In the genomic region with DNA sequence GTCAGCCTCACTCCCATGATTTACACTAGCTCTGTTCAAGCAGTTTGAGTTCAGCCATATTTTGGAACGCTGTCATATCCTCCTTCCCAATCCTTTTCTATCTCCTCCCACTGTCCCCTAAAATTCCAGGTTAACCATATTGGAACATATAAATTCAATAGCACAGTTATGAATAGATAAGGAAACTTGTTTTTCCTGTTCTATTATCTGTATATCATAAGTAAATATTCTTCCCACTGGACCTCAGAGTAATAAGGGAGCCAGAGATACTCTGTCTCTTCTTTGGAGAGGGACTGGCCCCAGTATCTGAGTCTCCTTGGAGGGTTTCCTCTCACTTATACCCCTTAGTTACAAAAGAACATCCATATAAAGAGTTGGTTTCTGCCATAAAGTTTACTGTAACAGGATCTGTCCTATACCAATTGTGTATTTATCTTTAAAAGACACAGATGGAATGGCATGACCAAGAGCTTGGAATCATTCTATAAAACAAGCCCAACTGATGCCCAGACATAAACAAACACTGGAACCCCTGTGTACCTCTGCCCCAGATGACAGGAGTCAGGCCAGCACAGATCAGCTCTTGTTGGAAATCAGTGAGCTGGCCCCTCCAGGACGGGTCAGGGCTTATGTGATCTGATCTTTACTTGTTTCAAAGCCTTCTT, we compare ENCODE assay signal across 1 cellular context.
TF ChIP-seq lines count a peak whose summit lies in the region.

No MANE protein-coding gene starts in this region.

TF ChIP-seq in HCT116, 20 proteins besides CTCF, POLR2A, EP300 and RAD21:
- no peak for TF ChIP-seq EGR1 (IDR thresholded peaks at IDR 0.05; ENCODE audit: low read depth)
- no peak for TF ChIP-seq TCF7L2 (IDR thresholded peaks at IDR 0.05; ENCODE audit: borderline replicate concordance, extremely low read depth, insufficient read depth, insufficient read length)
- no peak for TF ChIP-seq ZNF274 (IDR thresholded peaks at IDR 0.05; ENCODE audit: low read depth, low read length)
- no peak for TF ChIP-seq FOSL1 (IDR thresholded peaks at IDR 0.05; ENCODE audit: low read depth)
- no peak for TF ChIP-seq POLR2AphosphoS5 (IDR thresholded peaks at IDR 0.05; ENCODE audit: low read depth, low read length)
- TF ChIP-seq SRF (IDR thresholded peaks at IDR 0.05; ENCODE audit: low read depth) = no peak
- no peak for TF ChIP-seq EZH2phosphoT487 (IDR thresholded peaks at IDR 0.05; ENCODE audit: borderline replicate concordance)
- no peak for TF ChIP-seq ELF1 (IDR thresholded peaks at IDR 0.05; ENCODE audit: borderline replicate concordance, low read depth)
- TF ChIP-seq EZH2 (IDR thresholded peaks at IDR 0.05) = no peak
- TF ChIP-seq SIN3A (IDR thresholded peaks at IDR 0.05; ENCODE audit: low read depth) = no peak
- no peak for TF ChIP-seq JUND (IDR thresholded peaks at IDR 0.05)
- TF ChIP-seq, protein P1, sequence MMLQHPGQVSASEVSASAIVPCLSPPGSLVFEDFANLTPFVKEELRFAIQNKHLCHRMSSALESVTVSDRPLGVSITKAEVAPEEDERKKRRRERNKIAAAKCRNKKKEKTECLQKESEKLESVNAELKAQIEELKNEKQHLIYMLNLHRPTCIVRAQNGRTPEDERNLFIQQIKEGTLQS (IDR thresholded peaks at IDR 0.05) = no peak
- no peak for TF ChIP-seq CBX3 (IDR thresholded peaks at IDR 0.05; ENCODE audit: low read depth)
- TF ChIP-seq, protein P2, sequence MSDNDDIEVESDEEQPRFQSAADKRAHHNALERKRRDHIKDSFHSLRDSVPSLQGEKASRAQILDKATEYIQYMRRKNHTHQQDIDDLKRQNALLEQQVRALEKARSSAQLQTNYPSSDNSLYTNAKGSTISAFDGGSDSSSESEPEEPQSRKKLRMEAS (IDR thresholded peaks at IDR 0.05) = no peak
- TF ChIP-seq, protein P3, sequence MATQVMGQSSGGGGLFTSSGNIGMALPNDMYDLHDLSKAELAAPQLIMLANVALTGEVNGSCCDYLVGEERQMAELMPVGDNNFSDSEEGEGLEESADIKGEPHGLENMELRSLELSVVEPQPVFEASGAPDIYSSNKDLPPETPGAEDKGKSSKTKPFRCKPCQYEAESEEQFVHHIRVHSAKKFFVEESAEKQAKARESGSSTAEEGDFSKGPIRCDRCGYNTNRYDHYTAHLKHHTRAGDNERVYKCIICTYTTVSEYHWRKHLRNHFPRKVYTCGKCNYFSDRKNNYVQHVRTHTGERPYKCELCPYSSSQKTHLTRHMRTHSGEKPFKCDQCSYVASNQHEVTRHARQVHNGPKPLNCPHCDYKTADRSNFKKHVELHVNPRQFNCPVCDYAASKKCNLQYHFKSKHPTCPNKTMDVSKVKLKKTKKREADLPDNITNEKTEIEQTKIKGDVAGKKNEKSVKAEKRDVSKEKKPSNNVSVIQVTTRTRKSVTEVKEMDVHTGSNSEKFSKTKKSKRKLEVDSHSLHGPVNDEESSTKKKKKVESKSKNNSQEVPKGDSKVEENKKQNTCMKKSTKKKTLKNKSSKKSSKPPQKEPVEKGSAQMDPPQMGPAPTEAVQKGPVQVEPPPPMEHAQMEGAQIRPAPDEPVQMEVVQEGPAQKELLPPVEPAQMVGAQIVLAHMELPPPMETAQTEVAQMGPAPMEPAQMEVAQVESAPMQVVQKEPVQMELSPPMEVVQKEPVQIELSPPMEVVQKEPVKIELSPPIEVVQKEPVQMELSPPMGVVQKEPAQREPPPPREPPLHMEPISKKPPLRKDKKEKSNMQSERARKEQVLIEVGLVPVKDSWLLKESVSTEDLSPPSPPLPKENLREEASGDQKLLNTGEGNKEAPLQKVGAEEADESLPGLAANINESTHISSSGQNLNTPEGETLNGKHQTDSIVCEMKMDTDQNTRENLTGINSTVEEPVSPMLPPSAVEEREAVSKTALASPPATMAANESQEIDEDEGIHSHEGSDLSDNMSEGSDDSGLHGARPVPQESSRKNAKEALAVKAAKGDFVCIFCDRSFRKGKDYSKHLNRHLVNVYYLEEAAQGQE (IDR thresholded peaks at IDR 0.05; ENCODE audit: low read depth) = no peak
